ENCODE assay signal across 10 cellular contexts in the genomic region with DNA sequence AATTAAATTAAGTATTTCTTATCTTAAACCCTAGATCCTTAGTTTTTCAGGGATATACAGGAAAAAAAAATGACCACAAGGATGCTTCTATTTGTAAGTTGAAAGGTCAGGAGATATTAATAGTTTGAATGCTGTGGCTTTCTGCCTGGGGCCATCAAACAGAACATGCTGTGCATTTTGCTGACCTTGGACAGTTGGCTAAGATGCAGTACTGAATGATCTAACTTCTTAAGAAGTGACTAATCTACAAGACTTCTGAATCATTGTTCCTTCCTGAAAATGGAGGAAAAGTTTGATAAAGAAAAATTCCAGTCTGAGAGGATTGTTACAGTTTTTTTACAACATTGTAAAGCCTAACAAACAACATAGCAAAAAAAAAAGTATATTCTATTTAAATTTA.
DNase-seq lines count a peak whose midpoint lies in the region; ATAC-seq and TF ChIP-seq lines count a peak whose summit lies in the region.
"Had no signal": no experiment of that assay in that cellular context is flagged by ENCODE, and none has a peak within 500 bp of the region (broad histone marks: within the 10 kb centered on the region; RNA-seq: fewer than 3 reads in every experiment).

No MANE protein-coding gene starts in this region.

- H3K27me3 ChIP-seq in adipocyte (replicated peaks; ENCODE audit: control insufficient read depth, insufficient read depth, low read length) = no peaks in the 10 kb centered on the region

- no peaks in the 10 kb centered on the region for H3K9me3 ChIP-seq in adipocyte (ENCODE audit: control insufficient read depth, low read length)

- TF ChIP-seq CTCF in HFF-Myc (IDR thresholded peaks at IDR 0.05; ENCODE audit: low read depth, low read length, missing control alignments) = no peak

- peaks cover 72% of the 10 kb centered on the region for H3K4me1 ChIP-seq in adipocyte (ENCODE audit: control insufficient read depth, insufficient read depth, low read length)

- ATAC-seq in Right ventricle myocardium superior (ENCODE audit: poor library complexity) = peak; percentile 82

- peak overlapping the region; percentile 87 for H3K9ac ChIP-seq in adipocyte (ENCODE audit: low read length)

- intact Hi-C loops in Right ventricle myocardium superior (cut with DNase I) = loop anchor here (10.0 kb wide), 1 partner anchor 183 kb away; no protein-coding TSS in a partner anchor

- H3K4me3 ChIP-seq in HFF-Myc (replicated peaks; ENCODE audit: low read depth, low read length) (no peak overlapping the region), adipocyte (ENCODE audit: low read length) (no peak overlapping the region)

- no peaks in the 10 kb centered on the region for H3K36me3 ChIP-seq in adipocyte (ENCODE audit: control insufficient read depth, insufficient read depth, low read length, severe bottlenecking)

- DNase-seq in HFF-Myc (ENCODE audit: extremely low read depth, low read depth) (peak; percentile 64), adipocyte (ENCODE audit: low read depth) (peak; percentile 90), Right ventricle myocardium superior (no peak), smooth muscle cell of the brain vasculature (ENCODE audit: low read depth, low spot score) (peak; percentile 86), NCI-H345 (lab: John Stamatoyannopoulos, UW) (no peak), putamen (ENCODE audit: low spot score) (no peak), NCI-H146 (lab: John Stamatoyannopoulos, UW) (no peak)
- DNase-seq in activated CD4-positive, alpha-beta T cell treated with anti-CD3 and anti-CD28 coated beads for 4 hours = no peak
- DNase-seq: caudate nucleus, NCI-H1092 treated with DMSO at 0.1 percent for 48 hours had no signal

Comparison
In these comparisons a context has a peak if more than half of its experiments do, and no peak if none do; other contexts are left out.
1. DNase-seq: peak in HFF-Myc (single experiment), adipocyte (single experiment) and smooth muscle cell of the brain vasculature (single experiment); none in Right ventricle myocardium superior (single experiment), activated CD4-positive, alpha-beta T cell treated with anti-CD3 and anti-CD28 coated beads for 4 hours (0 of 2), NCI-H345 (single experiment), putamen (single experiment) and NCI-H146 (single experiment).